Comparison of ENCODE assay signal across 1 cellular context in genomic region chr1:220338759-220339158, GRCh38.
TF ChIP-seq lines count a peak whose summit lies in the region.

No MANE protein-coding gene starts in this region.

TF ChIP-seq in GM23338, 12 proteins besides CTCF, POLR2A, EP300 and RAD21 (continued from another document):
- TF ChIP-seq REST (IDR thresholded peaks at IDR 0.05; ENCODE audit: unreplicated experiment), result no peak
- no peak for TF ChIP-seq EZH2 (IDR thresholded peaks at IDR 0.05; ENCODE audit: low read depth, unreplicated experiment)
TF ChIP-seq in GM23338: peak in this region for 4.
